Comparison of ENCODE assay signal across 8 cellular contexts in genomic region chr10:30639946-30640786, GRCh38. TPM values are rescaled to one million over a fixed set of nuclear protein-coding genes. Genes with fewer than 3 reads are reported as not detected.
DNase-seq lines count a peak whose midpoint lies in the region; ATAC-seq, FAIRE-seq and TF ChIP-seq lines count a peak whose summit lies in the region.

No MANE protein-coding gene starts in this region.

- ATAC-seq in T-helper 17 cell (peak; percentile 50), pancreas (peak in 2 of 4 donors; percentile 62 to 63), GM21526 (IDR thresholded peaks at IDR 0.05; ENCODE audit: low FRiP score, unreplicated experiment) (no peak), GM19328 (IDR thresholded peaks at IDR 0.05; ENCODE audit: unreplicated experiment) (no peak)

- no peak for FAIRE-seq in pancreas (lab: Jason Lieb, UNC)

- H3K9me3 ChIP-seq in T-helper 17 cell (ENCODE audit: control insufficient read depth, low read length, poor library complexity, severe bottlenecking), result no peaks in the 10 kb centered on the region
- no peaks in the 10 kb centered on the region for H3K9me3 ChIP-seq in pancreas

- 36 to 48% methylated on average over 6 of the region's 6 CpGs for WGBS in pancreas, 2 donors

- no peaks in the 10 kb centered on the region for H3K27me3 ChIP-seq in pancreas

- peaks cover 2% of the 10 kb centered on the region for H3K4me1 Mint-ChIP-seq in T-helper 17 cell

- peaks cover 63% of the 10 kb centered on the region for H3K27me3 Mint-ChIP-seq in T-helper 17 cell

- DNase-seq in NCI-H345 treated with DMSO at 0.1 percent for 48 hours (lab: John Stamatoyannopoulos, UW; ENCODE audit: unreplicated experiment) (peak; percentile 1), NCI-H345 (lab: John Stamatoyannopoulos, UW) (no peak), T-helper 17 cell (no peak), fibroblast of the aortic adventitia (ENCODE audit: low read depth) (peak; percentile 86), pancreas (no peak)

- TF ChIP-seq EP300 in Ishikawa (IDR thresholded peaks at IDR 0.05; ENCODE audit: borderline replicate concordance), result no peak

- H3K36me3 ChIP-seq in pancreas, result no peaks in the 10 kb centered on the region

- TF ChIP-seq CTCF in fibroblast of the aortic adventitia (IDR thresholded peaks at IDR 0.05; ENCODE audit: insufficient read depth, low read length), result peak; percentile 93
- TF ChIP-seq CTCF in pancreas (IDR thresholded peaks at IDR 0.05), result peak; percentile 57 to 83 (median 82)

- no peaks in the 10 kb centered on the region for H3K4me1 ChIP-seq in pancreas

- H3K4me3 ChIP-seq in fibroblast of the aortic adventitia (ENCODE audit: low read depth, low read length) (no peak overlapping the region), pancreas (no peak overlapping the region)

- no peaks in the 10 kb centered on the region for H3K36me3 Mint-ChIP-seq in T-helper 17 cell (ENCODE audit: low read depth)

- peak; percentile 43 for TF ChIP-seq RAD21 in Ishikawa (IDR thresholded peaks at IDR 0.05; ENCODE audit: low read depth)

- intact Hi-C loops in pancreas (cut with DNase I), result no loop called here

- no peak overlapping the region for H3K27ac Mint-ChIP-seq in T-helper 17 cell

- no peak overlapping the region for H3K4me3 Mint-ChIP-seq in T-helper 17 cell

- H3K27ac ChIP-seq in pancreas, result no peak overlapping the region

TF ChIP-seq in Ishikawa, 13 proteins besides CTCF, POLR2A, EP300 and RAD21:
- no peak for TF ChIP-seq YY1 (IDR thresholded peaks at IDR 0.05; ENCODE audit: low read depth)

RNA-seq across cellular contexts. Expression of gene LYZL2, which starts 10.6 kb away (rescaled TPM):
- total RNA-seq in T-helper 17 cell (not detected), fibroblast of the aortic adventitia (ENCODE audit: low replicate concordance) (not detected in 2 replicates), pancreas (not detected)
- polyA plus RNA-seq in pancreas, result not detected

Comparison
In these comparisons a context has a peak if more than half of its experiments do, and no peak if none do; other contexts are left out.
1. DNase-seq: peak in NCI-H345 treated with DMSO at 0.1 percent for 48 hours (single experiment) and fibroblast of the aortic adventitia (single experiment); none in NCI-H345 (single experiment), T-helper 17 cell (0 of 3) and pancreas (0 of 6).